ENCODE assay signal across 18 cellular contexts in genomic region chr10:109018892-109019507, GRCh38.
DNase-seq lines count a peak whose midpoint lies in the region; TF ChIP-seq lines count a peak whose summit lies in the region.
"Had no signal": no experiment of that assay in that cellular context is flagged by ENCODE, and none has a peak within 500 bp of the region (broad histone marks: within the 10 kb centered on the region; RNA-seq: fewer than 3 reads in every experiment).

No MANE protein-coding gene starts in this region.

- no peaks in the 10 kb centered on the region for H3K36me3 ChIP-seq in uterus
- no peaks in the 10 kb centered on the region for H3K36me3 ChIP-seq in sigmoid colon
- H3K36me3 ChIP-seq: BLaER1, right atrium auricular region had no signal

- no peaks in the 10 kb centered on the region for H3K4me1 Mint-ChIP-seq in HFFc6 (ENCODE audit: low read depth)
- H3K4me1 Mint-ChIP-seq: activated B cell treated with CpG ODN at 0.5 μM for 24 hours, naive B cell had no signal

- H3K4me3 Mint-ChIP-seq in HFFc6, result no peak overlapping the region
- H3K4me3 Mint-ChIP-seq: activated B cell treated with CpG ODN at 0.5 μM for 24 hours, naive B cell had no signal

- H3K27ac ChIP-seq in uterus (no peak overlapping the region), sigmoid colon (no peak overlapping the region)
- H3K27ac ChIP-seq: BLaER1, right atrium auricular region had no signal

- no peaks in the 10 kb centered on the region for H3K27me3 ChIP-seq in uterus
- no peaks in the 10 kb centered on the region for H3K27me3 ChIP-seq in sigmoid colon
- H3K27me3 ChIP-seq: BLaER1, right atrium auricular region had no signal

- whole genome bisulfite sequencing in sigmoid colon, 2 donors, result 44 to 61% methylated on average over 8 of the region's 8 CpGs

- intact Hi-C loops in uterus (cut with DNase I; ENCODE audit: low total_unique reads) (no loop called here), sigmoid colon (cut with DNase I) (no loop called here)

- no peak overlapping the region for H3K27ac Mint-ChIP-seq in HFFc6
- H3K27ac Mint-ChIP-seq: activated B cell treated with CpG ODN at 0.5 μM for 24 hours, naive B cell had no signal

- H3K9me3 Mint-ChIP-seq in HFFc6, result no peaks in the 10 kb centered on the region
- H3K9me3 Mint-ChIP-seq: activated B cell treated with CpG ODN at 0.5 μM for 24 hours had no signal

- TF ChIP-seq CTCF in HFFc6 (IDR thresholded peaks at IDR 0.05), result peak; percentile 49; the same call in 1 of the 2 replicates
- peak; percentile 10 for TF ChIP-seq CTCF in fibroblast of pulmonary artery (IDR thresholded peaks at IDR 0.05; ENCODE audit: low read length, missing control alignments)
- TF ChIP-seq CTCF in uterus (IDR thresholded peaks at IDR 0.05), result no peak
- no peak for TF ChIP-seq CTCF in sigmoid colon (IDR thresholded peaks at IDR 0.05)

- TF ChIP-seq POLR2A in uterus (IDR thresholded peaks at IDR 0.05), result no peak
- no peak for TF ChIP-seq POLR2A in sigmoid colon (IDR thresholded peaks at IDR 0.05)

- DNase-seq in AG20443 (ENCODE audit: low spot score) (peak; percentile 8), HFFc6 (no peak), OCI-M1 (lab: John Stamatoyannopoulos, UW) (peak; percentile 72), fibroblast of pulmonary artery (ENCODE audit: low read depth) (no peak), uterus (no peak), sigmoid colon (no peak), NCI-H2081 treated with DMSO at 0.1 percent for 48 hours (lab: John Stamatoyannopoulos, UW) (no peak)
- no peak for DNase-seq in activated effector memory CD4-positive, alpha-beta T cell treated with Interleukin-2 at 50 U/mL for 16 hours
- DNase-seq: activated B cell treated with CpG ODN at 0.5 μM for 24 hours; activated T-cell treated with anti-CD3 and anti-CD28 coated beads for 4 hours; glutamatergic neuron; naive B cell; NCI-H1092; NCI-H510A; SHP77 treated with DMSO at 0.1 percent for 48 hours; stimulated activated naive CD8-positive, alpha-beta T cell treated with anti-CD3 and anti-CD28 coated beads, Interleukin-15, Interleukin-2, amounts not matched to agents 100 U/mL and 50 U/mL, for 24 hours had no signal

- H3K4me3 ChIP-seq in fibroblast of pulmonary artery (replicated peaks; ENCODE audit: low read depth, low read length), result no peak overlapping the region
- H3K4me3 ChIP-seq in uterus, result no peak overlapping the region
- no peak overlapping the region for H3K4me3 ChIP-seq in sigmoid colon
- H3K4me3 ChIP-seq: BLaER1, right atrium auricular region had no signal

- no peaks in the 10 kb centered on the region for H3K27me3 Mint-ChIP-seq in HFFc6 (ENCODE audit: insufficient read depth)
- H3K27me3 Mint-ChIP-seq: activated B cell treated with CpG ODN at 0.5 μM for 24 hours, naive B cell had no signal

- no peaks in the 10 kb centered on the region for H3K36me3 Mint-ChIP-seq in HFFc6 (ENCODE audit: low read depth)
- H3K36me3 Mint-ChIP-seq: naive B cell had no signal

- no peaks in the 10 kb centered on the region for H3K9me3 ChIP-seq in uterus
- no peaks in the 10 kb centered on the region for H3K9me3 ChIP-seq in sigmoid colon
- H3K9me3 ChIP-seq: BLaER1, right atrium auricular region had no signal

- TF ChIP-seq EP300 in sigmoid colon (IDR thresholded peaks at IDR 0.05), result no peak

- H3K4me1 ChIP-seq in uterus (no peaks in the 10 kb centered on the region), sigmoid colon (no peaks in the 10 kb centered on the region)
- H3K4me1 ChIP-seq: BLaER1, right atrium auricular region had no signal

Comparison
In these comparisons a context has a peak if more than half of its experiments do, and no peak if none do; other contexts are left out.
1. DNase-seq: peak in AG20443 (single experiment) and OCI-M1 (single experiment); none in HFFc6 (single experiment), fibroblast of pulmonary artery (single experiment), activated effector memory CD4-positive, alpha-beta T cell treated with Interleukin-2 at 50 U/mL for 16 hours (single experiment), uterus (0 of 2), sigmoid colon (single experiment) and NCI-H2081 treated with DMSO at 0.1 percent for 48 hours (single experiment).
2. CTCF ChIP-seq: peak in HFFc6 (single experiment) and fibroblast of pulmonary artery (single experiment); none in uterus (0 of 4) and sigmoid colon (0 of 4).